ENCODE assay signal across 20 cellular contexts in genomic region chr5:159442210-159442850, GRCh38.
DNase-seq lines count a peak whose midpoint lies in the region; ATAC-seq, FAIRE-seq and TF ChIP-seq lines count a peak whose summit lies in the region.
"Had no signal": no experiment of that assay in that cellular context is flagged by ENCODE, and none has a peak within 500 bp of the region (broad histone marks: within the 10 kb centered on the region; RNA-seq: fewer than 3 reads in every experiment).

No MANE protein-coding gene starts in this region.

- no peak for FAIRE-seq in D721Med (lab: Jason Lieb, UNC)
- FAIRE-seq: A204.1, astrocyte, H54 had no signal

- H2AFZ ChIP-seq in osteoblast (ENCODE audit: low read length): no peak overlapping the region

- no peak overlapping the region for H3K27ac ChIP-seq in left lung
- H3K27ac ChIP-seq in osteoblast (ENCODE audit: low read depth, low read length): no peak overlapping the region
- H3K27ac ChIP-seq: esophagus squamous epithelium, thyroid gland had no signal

- H3K4me2 ChIP-seq in osteoblast (ENCODE audit: insufficient read depth, low read length): no peak overlapping the region

- H3K4me3 ChIP-seq in left lung (no peak overlapping the region), osteoblast (ENCODE audit: insufficient read depth, low read length) (no peak overlapping the region)
- H3K4me3 ChIP-seq: esophagus squamous epithelium, thyroid gland had no signal

- ATAC-seq in Right ventricle myocardium superior (ENCODE audit: poor library complexity) (peak; percentile 47), left lung (peak; percentile 8), HG02840 (IDR thresholded peaks at IDR 0.05; ENCODE audit: low FRiP score, unreplicated experiment) (no peak), GM21526 (IDR thresholded peaks at IDR 0.05; ENCODE audit: low FRiP score, unreplicated experiment) (no peak)
- ATAC-seq: activated CD4-positive, CD25-positive, alpha-beta regulatory T cell treated with anti-CD3 and anti-CD28 coated beads, Interleukin-2, amount 50 U/mL, for 24 hours; activated CD8-positive, alpha-beta memory T cell treated with anti-CD3 and anti-CD28 coated beads, Interleukin-2, amount 10 ng/mL, durations not matched to agents 7 days and 5 days had no signal

- TF ChIP-seq CTCF in left lung (IDR thresholded peaks at IDR 0.05): no peak
- no peak for TF ChIP-seq CTCF in osteoblast (IDR thresholded peaks at IDR 0.05; ENCODE audit: extremely low read depth, low read depth, low read length)
- TF ChIP-seq CTCF in D721Med (IDR thresholded peaks at IDR 0.05; ENCODE audit: insufficient read depth, missing control alignments): no peak

- H3K4me1 ChIP-seq in left lung (no peaks in the 10 kb centered on the region), osteoblast (ENCODE audit: insufficient read depth, low read length) (no peaks in the 10 kb centered on the region)
- H3K4me1 ChIP-seq: thyroid gland had no signal

- DNase-seq in Right ventricle myocardium superior (peak; percentile 51), cardiac septum (ENCODE audit: low spot score) (no peak), ecto neural progenitor cell (ENCODE audit: low spot score) (peak; percentile 53), left lung (peak in 1 of 2 donors; percentile 54), osteoblast (ENCODE audit: insufficient read length, low spot score, missing footprints) (no peak), D721Med (ENCODE audit: insufficient read length, low spot score) (no peak)
- DNase-seq: activated CD8-positive, alpha-beta memory T cell treated with anti-CD3 and anti-CD28 coated beads, Interleukin-2, amount 10 ng/mL, durations not matched to agents 7 days and 5 days; activated gamma-delta T cell treated with Interleukin-2 at 50 U/mL for 16 hours; CD4-positive, CD25-positive, alpha-beta regulatory T cell; esophagus squamous epithelium; MV-4-11; naive B cell; stimulated activated CD4-positive, alpha-beta T cell treated with anti-CD3 and anti-CD28 coated beads, Interleukin-1b, Interleukin-23, amount 100 ng/mL, for 48 hours; thyroid gland had no signal

- H3K9me3 ChIP-seq in left lung (no peaks in the 10 kb centered on the region), osteoblast (ENCODE audit: low read depth, low read length) (no peaks in the 10 kb centered on the region)
- H3K9me3 ChIP-seq: esophagus squamous epithelium, thyroid gland had no signal

- intact Hi-C loops in Right ventricle myocardium superior (cut with DNase I) (no loop called here), cardiac septum (cut with DNase I) (loop anchor here (5.0 to 10.0 kb wide), 2 partner anchors 242 to 545 kb away; no protein-coding TSS in a partner anchor), left lung (cut with DNase I) (loop anchor here in 1 of 2 donors (10.0 kb wide), 1 partner anchor 522 kb away; no protein-coding TSS in a partner anchor)

- H3K36me3 ChIP-seq in left lung (no peaks in the 10 kb centered on the region), osteoblast (ENCODE audit: insufficient read depth, low read length) (no peaks in the 10 kb centered on the region)
- H3K36me3 ChIP-seq: esophagus squamous epithelium, thyroid gland had no signal

- H4K20me1 ChIP-seq in osteoblast (ENCODE audit: insufficient read depth, low read length): no peaks in the 10 kb centered on the region

- no peaks in the 10 kb centered on the region for H3K79me2 ChIP-seq in osteoblast (ENCODE audit: insufficient read depth, low read length)

- H3K27me3 ChIP-seq in left lung (no peaks in the 10 kb centered on the region), osteoblast (ENCODE audit: insufficient read depth, low read length) (peaks cover 7% of the 10 kb centered on the region)
- H3K27me3 ChIP-seq: esophagus squamous epithelium, thyroid gland had no signal

Comparison
In these comparisons a context has a peak if more than half of its experiments do, and no peak if none do; other contexts are left out.
1. DNase-seq: peak in Right ventricle myocardium superior (single experiment) and ecto neural progenitor cell (single experiment); none in cardiac septum (single experiment), osteoblast (single experiment) and D721Med (single experiment).
2. ATAC-seq: peak in Right ventricle myocardium superior (single experiment) and left lung (single experiment); none in HG02840 (single experiment) and GM21526 (single experiment).